9 cellular contexts compared by ENCODE assay signal in genomic region chr10:53403688-53404087, GRCh38.
DNase-seq lines count a peak whose midpoint lies in the region; ATAC-seq and TF ChIP-seq lines count a peak whose summit lies in the region.
"Had no signal": no experiment of that assay in that cellular context is flagged by ENCODE, and none has a peak within 500 bp of the region (broad histone marks: within the 10 kb centered on the region; RNA-seq: fewer than 3 reads in every experiment).

No MANE protein-coding gene starts in this region.

- H3K9me2 ChIP-seq in SK-N-SH: no peaks in the 10 kb centered on the region

- H3F3A ChIP-seq in SK-N-SH (replicated peaks; ENCODE audit: insufficient read depth): no peaks in the 10 kb centered on the region

- no peak overlapping the region for H3K4me2 ChIP-seq in SK-N-SH

- WGBS in SK-N-SH (ENCODE audit: low lambda C conversion rate): 15% methylated on average over 3 of the region's 4 CpGs

- no peaks in the 10 kb centered on the region for H4K20me1 ChIP-seq in SK-N-SH (ENCODE audit: insufficient read depth)

- POLR2A ChIA-PET in SK-N-SH (lab: Yijun Ruan, JAX): no interaction called here

- H3K4me1 ChIP-seq in SK-N-SH (ENCODE audit: control insufficient read depth in 1 of 2, insufficient read depth in 2 of 2, low read depth in 1 of 2, low read length in 1 of 2) (peaks cover 0 to 18% of the 10 kb centered on the region in 2 experiments; a peak in 1 of 4 replicates), cardiac muscle cell (ENCODE audit: low read depth) (no peaks in the 10 kb centered on the region)

- no peak for TF ChIP-seq RAD21 in SK-N-SH (IDR thresholded peaks at IDR 0.05; ENCODE audit: low read length)

- TF ChIP-seq CTCF in SK-N-SH (IDR thresholded peaks at IDR 0.05) (no peak), cardiac muscle cell (IDR thresholded peaks at IDR 0.05; ENCODE audit: low read depth, low read length) (no peak), retinal pigment epithelial cell (conservative IDR thresholded peaks at IDR 0.05; ENCODE audit: low read depth, low read length) (no peak)

- no peak for ATAC-seq in HG03135 (IDR thresholded peaks at IDR 0.05; ENCODE audit: unreplicated experiment)

- H2AFZ ChIP-seq in SK-N-SH (ENCODE audit: low read depth): no peak overlapping the region

- peak in 1 of 2 experiments; percentile 75; a peak in 2 of 4 replicates for TF ChIP-seq EP300 in SK-N-SH (IDR thresholded peaks at IDR 0.05; ENCODE audit: borderline replicate concordance in 1 of 2, low read depth in 1 of 2, low read length in 1 of 2)

- CTCF ChIA-PET in SK-N-SH (lab: Yijun Ruan, JAX): interaction anchor here (1.4 kb wide), 1 partner anchor 8 kb away, joined by 5 read pairs; no protein-coding TSS in a partner anchor

- H3K9ac ChIP-seq in SK-N-SH: no peak overlapping the region

- H3K36me3 ChIP-seq in SK-N-SH (replicated peaks in 1 of 2; ENCODE audit: control insufficient read depth in 1 of 2, insufficient read depth in 2 of 2, low read length in 1 of 2) (no peaks in the 10 kb centered on the region), cardiac muscle cell (no peaks in the 10 kb centered on the region)

- DNase-seq in HS-5 (ENCODE audit: low read depth) (peak; percentile 10), SK-N-SH (peak; percentile 49), cardiac muscle cell (ENCODE audit: low read depth in 1 of 2, low spot score in 1 of 2) (peak; percentile 20 to 28), retinal pigment epithelial cell (ENCODE audit: low read depth) (peak; percentile 83), NCI-H2029 (lab: John Stamatoyannopoulos, UW) (no peak), NCI-H2227 (lab: John Stamatoyannopoulos, UW; ENCODE audit: unreplicated experiment) (no peak), 8988T (no peak)
- DNase-seq: Karpas-422 had no signal

- H3K27me3 ChIP-seq in SK-N-SH (ENCODE audit: insufficient read depth): no peaks in the 10 kb centered on the region
- H3K27me3 ChIP-seq in cardiac muscle cell: no peaks in the 10 kb centered on the region

- H3K27ac ChIP-seq in SK-N-SH (ENCODE audit: low read depth in 2 of 2, low read length in 1 of 2) (peak overlapping the region in 1 of 2 experiments; percentile 60; a peak in 2 of 4 replicates), cardiac muscle cell (no peak overlapping the region)

- H3K9me3 ChIP-seq in SK-N-SH: no peaks in the 10 kb centered on the region
- no peaks in the 10 kb centered on the region for H3K9me3 ChIP-seq in cardiac muscle cell (ENCODE audit: low read depth)

- H3K4me3 ChIP-seq in SK-N-SH (ENCODE audit: low read depth in 2 of 2, low read length in 1 of 2) (no peak overlapping the region), cardiac muscle cell (no peak overlapping the region), retinal pigment epithelial cell (ENCODE audit: low read length) (no peak overlapping the region)

- H3K79me2 ChIP-seq in SK-N-SH (ENCODE audit: insufficient read depth): no peaks in the 10 kb centered on the region

TF ChIP-seq in SK-N-SH, 30 proteins besides CTCF, POLR2A, EP300 and RAD21 (continues in another document):
- TF ChIP-seq POLR2AphosphoS5 (IDR thresholded peaks at IDR 0.05; ENCODE audit: low read depth, low read length) (no peak), FOXJ3 (CRISPR knock-in tag; IDR thresholded peaks at IDR 0.05) (peak; percentile 72), TAF1 (IDR thresholded peaks at IDR 0.05; ENCODE audit: borderline replicate concordance, low read depth, low read length) (no peak), SMC3 (IDR thresholded peaks at IDR 0.05; ENCODE audit: low read depth, low read length) (no peak), JUND (IDR thresholded peaks at IDR 0.05) (no peak), RCOR1 (IDR thresholded peaks at IDR 0.05; ENCODE audit: low read length) (peak; percentile 95), EZH2phosphoT487 (IDR thresholded peaks at IDR 0.05; ENCODE audit: borderline replicate concordance, low read depth) (no peak), RXRA (IDR thresholded peaks at IDR 0.05; ENCODE audit: borderline replicate concordance, low read depth) (no peak), FOSL2 (IDR thresholded peaks at IDR 0.05; ENCODE audit: borderline replicate concordance, low read depth) (no peak), IRF3 (IDR thresholded peaks at IDR 0.05; ENCODE audit: low read depth, low read length) (no peak), TCF12 (IDR thresholded peaks at IDR 0.05) (0 out of 2 replicates have a peak, but pooled peaks have one; percentile 10), NFIC (IDR thresholded peaks at IDR 0.05; ENCODE audit: borderline replicate concordance) (no peak), CHD2 (IDR thresholded peaks at IDR 0.05; ENCODE audit: low read length, partially characterized antibody) (peak; percentile 58), MXI1 (IDR thresholded peaks at IDR 0.05; ENCODE audit: low read depth, low read length) (peak; percentile 54; the same call in 1 of the 2 replicates), YY1 (IDR thresholded peaks at IDR 0.05; ENCODE audit: low read depth) (no peak), GABPA (IDR thresholded peaks at IDR 0.05; ENCODE audit: low read depth) (no peak), GATA2 (CRISPR knock-in tag; IDR thresholded peaks at IDR 0.05) (peak; percentile 65), MEF2A (IDR thresholded peaks at IDR 0.05; ENCODE audit: borderline replicate concordance, low read depth) (no peak), NRF1 (IDR thresholded peaks at IDR 0.05; ENCODE audit: low read depth, low read length) (no peak), MAX (IDR thresholded peaks at IDR 0.05; ENCODE audit: low read depth) (no peak), SIN3A (IDR thresholded peaks at IDR 0.05; ENCODE audit: borderline replicate concordance, low read depth, low read length) (no peak), ELF1 (IDR thresholded peaks at IDR 0.05) (no peak)
- TF ChIP-seq, protein P1, sequence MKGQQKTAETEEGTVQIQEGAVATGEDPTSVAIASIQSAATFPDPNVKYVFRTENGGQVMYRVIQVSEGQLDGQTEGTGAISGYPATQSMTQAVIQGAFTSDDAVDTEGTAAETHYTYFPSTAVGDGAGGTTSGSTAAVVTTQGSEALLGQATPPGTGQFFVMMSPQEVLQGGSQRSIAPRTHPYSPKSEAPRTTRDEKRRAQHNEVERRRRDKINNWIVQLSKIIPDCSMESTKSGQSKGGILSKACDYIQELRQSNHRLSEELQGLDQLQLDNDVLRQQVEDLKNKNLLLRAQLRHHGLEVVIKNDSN (IDR thresholded peaks at IDR 0.05; ENCODE audit: borderline replicate concordance, low read depth): no peak
- TF ChIP-seq, protein P2, sequence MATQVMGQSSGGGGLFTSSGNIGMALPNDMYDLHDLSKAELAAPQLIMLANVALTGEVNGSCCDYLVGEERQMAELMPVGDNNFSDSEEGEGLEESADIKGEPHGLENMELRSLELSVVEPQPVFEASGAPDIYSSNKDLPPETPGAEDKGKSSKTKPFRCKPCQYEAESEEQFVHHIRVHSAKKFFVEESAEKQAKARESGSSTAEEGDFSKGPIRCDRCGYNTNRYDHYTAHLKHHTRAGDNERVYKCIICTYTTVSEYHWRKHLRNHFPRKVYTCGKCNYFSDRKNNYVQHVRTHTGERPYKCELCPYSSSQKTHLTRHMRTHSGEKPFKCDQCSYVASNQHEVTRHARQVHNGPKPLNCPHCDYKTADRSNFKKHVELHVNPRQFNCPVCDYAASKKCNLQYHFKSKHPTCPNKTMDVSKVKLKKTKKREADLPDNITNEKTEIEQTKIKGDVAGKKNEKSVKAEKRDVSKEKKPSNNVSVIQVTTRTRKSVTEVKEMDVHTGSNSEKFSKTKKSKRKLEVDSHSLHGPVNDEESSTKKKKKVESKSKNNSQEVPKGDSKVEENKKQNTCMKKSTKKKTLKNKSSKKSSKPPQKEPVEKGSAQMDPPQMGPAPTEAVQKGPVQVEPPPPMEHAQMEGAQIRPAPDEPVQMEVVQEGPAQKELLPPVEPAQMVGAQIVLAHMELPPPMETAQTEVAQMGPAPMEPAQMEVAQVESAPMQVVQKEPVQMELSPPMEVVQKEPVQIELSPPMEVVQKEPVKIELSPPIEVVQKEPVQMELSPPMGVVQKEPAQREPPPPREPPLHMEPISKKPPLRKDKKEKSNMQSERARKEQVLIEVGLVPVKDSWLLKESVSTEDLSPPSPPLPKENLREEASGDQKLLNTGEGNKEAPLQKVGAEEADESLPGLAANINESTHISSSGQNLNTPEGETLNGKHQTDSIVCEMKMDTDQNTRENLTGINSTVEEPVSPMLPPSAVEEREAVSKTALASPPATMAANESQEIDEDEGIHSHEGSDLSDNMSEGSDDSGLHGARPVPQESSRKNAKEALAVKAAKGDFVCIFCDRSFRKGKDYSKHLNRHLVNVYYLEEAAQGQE (IDR thresholded peaks at IDR 0.05; ENCODE audit: low read depth, low read length): no peak
- TF ChIP-seq, protein P3, sequence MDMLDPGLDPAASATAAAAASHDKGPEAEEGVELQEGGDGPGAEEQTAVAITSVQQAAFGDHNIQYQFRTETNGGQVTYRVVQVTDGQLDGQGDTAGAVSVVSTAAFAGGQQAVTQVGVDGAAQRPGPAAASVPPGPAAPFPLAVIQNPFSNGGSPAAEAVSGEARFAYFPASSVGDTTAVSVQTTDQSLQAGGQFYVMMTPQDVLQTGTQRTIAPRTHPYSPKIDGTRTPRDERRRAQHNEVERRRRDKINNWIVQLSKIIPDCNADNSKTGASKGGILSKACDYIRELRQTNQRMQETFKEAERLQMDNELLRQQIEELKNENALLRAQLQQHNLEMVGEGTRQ (IDR thresholded peaks at IDR 0.05; ENCODE audit: borderline replicate concordance, low read depth, low read length): no peak

Comparison
In these comparisons a context has a peak if more than half of its experiments do, and no peak if none do; other contexts are left out.
1. DNase-seq: peak in HS-5 (single experiment), SK-N-SH (single experiment), cardiac muscle cell (2 of 2) and retinal pigment epithelial cell (single experiment); none in NCI-H2029 (single experiment), NCI-H2227 (single experiment) and 8988T (single experiment).